Comparison of ENCODE assay signal across 12 cellular contexts in the genomic region with DNA sequence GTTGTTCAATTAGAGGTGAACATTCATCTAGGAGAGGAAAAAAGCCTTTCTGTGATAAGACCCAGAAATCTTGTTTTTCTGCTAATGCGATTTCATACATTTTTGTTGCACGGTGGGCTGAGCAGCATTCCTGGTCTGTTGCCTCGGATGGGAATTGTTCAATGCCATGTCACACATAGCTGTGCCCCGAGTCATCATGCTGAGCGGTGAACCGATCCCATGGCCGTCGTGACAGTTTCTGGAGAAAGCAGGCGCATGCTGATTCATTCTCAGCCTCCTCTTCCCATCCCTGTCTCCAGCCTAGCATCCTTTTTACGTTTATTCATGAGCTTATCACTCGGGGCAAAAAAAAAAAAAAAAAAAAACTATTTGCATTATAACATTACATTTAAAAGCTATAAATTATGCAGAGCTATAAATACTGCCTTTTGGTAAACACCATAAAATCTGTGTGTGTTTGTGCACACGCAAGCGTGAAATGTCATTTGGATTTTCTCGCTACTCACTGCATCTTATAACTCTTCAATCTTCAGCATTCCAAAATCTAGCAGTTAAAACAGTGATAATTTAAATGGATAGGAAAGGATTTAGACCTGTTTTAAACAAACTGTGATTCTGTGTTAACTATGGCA. TPM values are rescaled to one million over a fixed set of nuclear protein-coding genes. Genes with fewer than 3 reads are reported as not detected.
DNase-seq lines count a peak whose midpoint lies in the region; ATAC-seq and TF ChIP-seq lines count a peak whose summit lies in the region.
"Had no signal": no experiment of that assay in that cellular context is flagged by ENCODE, and none has a peak within 500 bp of the region (broad histone marks: within the 10 kb centered on the region; RNA-seq: fewer than 3 reads in every experiment).

No MANE protein-coding gene starts in this region.

- WGBS in SK-N-SH (ENCODE audit: low lambda C conversion rate) = 26% methylated on average over 14 of the region's 14 CpGs

- no peaks in the 10 kb centered on the region for H3F3A ChIP-seq in SK-N-SH (replicated peaks; ENCODE audit: insufficient read depth)

- no peak overlapping the region for H3K27ac Mint-ChIP-seq in progenitor cell of endocrine pancreas
- H3K27ac Mint-ChIP-seq: stimulated activated effector memory CD8-positive, alpha-beta T cell treated with anti-CD3 and anti-CD28 coated beads, Interleukin-12 subunit alpha, Interleukin-12 subunit beta, amount 100 ng/mL, for 72 hours had no signal

- H3K27me3 Mint-ChIP-seq in progenitor cell of endocrine pancreas = peaks cover 34% of the 10 kb centered on the region

- no peak overlapping the region for H3K9ac ChIP-seq in SK-N-SH
- no peak overlapping the region for H3K9ac ChIP-seq in SK-N-MC (ENCODE audit: insufficient read length)
- no peak overlapping the region for H3K9ac ChIP-seq in skeletal muscle satellite cell (ENCODE audit: low read depth, low read length)

- no peaks in the 10 kb centered on the region for H3K79me2 ChIP-seq in SK-N-SH (ENCODE audit: insufficient read depth)

- CTCF ChIA-PET in SK-N-SH (lab: Yijun Ruan, JAX) = interaction anchor here (1.3 to 4.6 kb wide), 2 partner anchors 10 to 37 kb away, joined by 5 to 25 read pairs; no protein-coding TSS in a partner anchor

- H3K9me2 ChIP-seq in SK-N-SH = no peaks in the 10 kb centered on the region

- POLR2A ChIA-PET in SK-N-SH (lab: Yijun Ruan, JAX) = no interaction called here

- no peak overlapping the region for H3K4me3 Mint-ChIP-seq in progenitor cell of endocrine pancreas (ENCODE audit: low read depth)
- H3K4me3 Mint-ChIP-seq: stimulated activated effector memory CD8-positive, alpha-beta T cell treated with anti-CD3 and anti-CD28 coated beads, Interleukin-12 subunit alpha, Interleukin-12 subunit beta, amount 100 ng/mL, for 72 hours had no signal

- no peaks in the 10 kb centered on the region for H4K20me1 ChIP-seq in SK-N-SH (ENCODE audit: insufficient read depth)

- H3K9me3 Mint-ChIP-seq in progenitor cell of endocrine pancreas (ENCODE audit: low read depth) = no peaks in the 10 kb centered on the region
- H3K9me3 Mint-ChIP-seq: stimulated activated effector memory CD8-positive, alpha-beta T cell treated with anti-CD3 and anti-CD28 coated beads, Interleukin-12 subunit alpha, Interleukin-12 subunit beta, amount 100 ng/mL, for 72 hours had no signal

- DNase-seq in SK-N-SH (no peak), SK-N-MC (ENCODE audit: low read depth, low spot score) (no peak), fibroblast of mammary gland (ENCODE audit: low read depth) (peak; percentile 81), NOMO-1 treated with DMSO at 0.1 percent for 48 hours (lab: John Stamatoyannopoulos, UW; ENCODE audit: unreplicated experiment) (no peak), NCI-H1436 (lab: John Stamatoyannopoulos, UW) (no peak), progenitor cell of endocrine pancreas (ENCODE audit: low spot score, unreplicated experiment) (no peak)
- DNase-seq: activated CD4-positive, alpha-beta T cell treated with anti-CD3 and anti-CD28 coated beads for 4 hours; activated naive CD4-positive, alpha-beta T cell treated with Interleukin-2 at 50 U/mL for 16 hours; spleen had no signal

- no peak for TF ChIP-seq RAD21 in SK-N-SH (IDR thresholded peaks at IDR 0.05; ENCODE audit: low read length)

- no peaks in the 10 kb centered on the region for H3K36me3 Mint-ChIP-seq in progenitor cell of endocrine pancreas (ENCODE audit: insufficient read depth)
- H3K36me3 Mint-ChIP-seq: stimulated activated effector memory CD8-positive, alpha-beta T cell treated with anti-CD3 and anti-CD28 coated beads, Interleukin-12 subunit alpha, Interleukin-12 subunit beta, amount 100 ng/mL, for 72 hours had no signal

- H3K36me3 ChIP-seq in SK-N-SH (replicated peaks in 1 of 2; ENCODE audit: control insufficient read depth in 1 of 2, insufficient read depth in 2 of 2, low read length in 1 of 2) (no peaks in the 10 kb centered on the region), SK-N-MC (ENCODE audit: insufficient read depth, low read length) (no peaks in the 10 kb centered on the region), skeletal muscle satellite cell (ENCODE audit: insufficient read depth, low read length) (no peaks in the 10 kb centered on the region)
- H3K36me3 ChIP-seq: spleen had no signal

- no peaks in the 10 kb centered on the region; a peak in 2 of 4 replicates for H3K4me1 ChIP-seq in SK-N-SH (ENCODE audit: control insufficient read depth in 1 of 2, insufficient read depth in 2 of 2, low read depth in 1 of 2, low read length in 1 of 2)
- H3K4me1 ChIP-seq in skeletal muscle satellite cell (ENCODE audit: control insufficient read depth, insufficient read depth, low read length) = peaks cover 10% of the 10 kb centered on the region

- H3K4me2 ChIP-seq in SK-N-SH (no peak overlapping the region), skeletal muscle satellite cell (ENCODE audit: low read length) (peak overlapping the region; percentile 33)

- TF ChIP-seq CTCF in SK-N-SH (IDR thresholded peaks at IDR 0.05) (no peak), fibroblast of mammary gland (conservative IDR thresholded peaks at IDR 0.05; ENCODE audit: control insufficient read depth, insufficient read depth, low read depth, low read length) (no peak), progenitor cell of endocrine pancreas (IDR thresholded peaks at IDR 0.05; ENCODE audit: unreplicated experiment) (no peak)

- ATAC-seq in SK-N-SH treated with all-trans-retinoic acid at 6 μM for 48 hours = no peak; the same call in 2 of the 3 replicates
- ATAC-seq: stimulated activated effector memory CD8-positive, alpha-beta T cell treated with anti-CD3 and anti-CD28 coated beads, Interleukin-12 subunit alpha, Interleukin-12 subunit beta, amount 100 ng/mL, for 72 hours had no signal

- H3K27me3 ChIP-seq in SK-N-SH (ENCODE audit: insufficient read depth) (no peaks in the 10 kb centered on the region; the same call in 1 of the 2 replicates), skeletal muscle satellite cell (ENCODE audit: control insufficient read depth, insufficient read depth, low read length) (peaks cover 3% of the 10 kb centered on the region)
- H3K27me3 ChIP-seq: spleen had no signal

- H3K4me3 ChIP-seq in SK-N-SH (ENCODE audit: low read depth in 2 of 2, low read length in 1 of 2) (no peak overlapping the region), SK-N-MC (peak overlapping the region; percentile 40), fibroblast of mammary gland (ENCODE audit: control insufficient read depth, low read depth, low read length) (no peak overlapping the region), skeletal muscle satellite cell (ENCODE audit: low read length) (no peak overlapping the region)
- H3K4me3 ChIP-seq: spleen had no signal

- peaks cover 2% of the 10 kb centered on the region for H3K4me1 Mint-ChIP-seq in progenitor cell of endocrine pancreas (ENCODE audit: low read depth)

- H2AFZ ChIP-seq in SK-N-SH (ENCODE audit: low read depth) = peak overlapping the region; percentile 8; the same call in 1 of the 2 replicates

- H3K9me3 ChIP-seq in SK-N-SH = no peaks in the 10 kb centered on the region
- no peaks in the 10 kb centered on the region for H3K9me3 ChIP-seq in SK-N-MC (ENCODE audit: low read depth, low read length)
- H3K9me3 ChIP-seq in skeletal muscle satellite cell (replicated peaks; ENCODE audit: low read length) = no peaks in the 10 kb centered on the region
- H3K9me3 ChIP-seq: spleen had no signal

- no peak for TF ChIP-seq EP300 in SK-N-SH (IDR thresholded peaks at IDR 0.05; ENCODE audit: borderline replicate concordance in 1 of 2, low read depth in 1 of 2, low read length in 1 of 2)

- H3K27ac ChIP-seq in SK-N-SH (ENCODE audit: low read depth in 2 of 2, low read length in 1 of 2) (no peak overlapping the region), SK-N-MC (no peak overlapping the region)
- H3K27ac ChIP-seq: spleen had no signal

TF ChIP-seq in SK-N-SH, 30 proteins besides CTCF, POLR2A, EP300 and RAD21 (continues in another document):
- TF ChIP-seq MXI1 (IDR thresholded peaks at IDR 0.05; ENCODE audit: low read depth, low read length) = no peak
- no peak for TF ChIP-seq POLR2AphosphoS5 (IDR thresholded peaks at IDR 0.05; ENCODE audit: low read depth, low read length)
- no peak for TF ChIP-seq EZH2phosphoT487 (IDR thresholded peaks at IDR 0.05; ENCODE audit: borderline replicate concordance, low read depth)
- TF ChIP-seq MEF2A (IDR thresholded peaks at IDR 0.05; ENCODE audit: borderline replicate concordance, low read depth) = no peak
- TF ChIP-seq, protein P1, sequence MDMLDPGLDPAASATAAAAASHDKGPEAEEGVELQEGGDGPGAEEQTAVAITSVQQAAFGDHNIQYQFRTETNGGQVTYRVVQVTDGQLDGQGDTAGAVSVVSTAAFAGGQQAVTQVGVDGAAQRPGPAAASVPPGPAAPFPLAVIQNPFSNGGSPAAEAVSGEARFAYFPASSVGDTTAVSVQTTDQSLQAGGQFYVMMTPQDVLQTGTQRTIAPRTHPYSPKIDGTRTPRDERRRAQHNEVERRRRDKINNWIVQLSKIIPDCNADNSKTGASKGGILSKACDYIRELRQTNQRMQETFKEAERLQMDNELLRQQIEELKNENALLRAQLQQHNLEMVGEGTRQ (IDR thresholded peaks at IDR 0.05; ENCODE audit: borderline replicate concordance, low read depth, low read length) = no peak

TF ChIP-seq in SK-N-SH treated with all-trans-retinoic acid at 6 μM for 48 hours, 23 proteins besides CTCF, POLR2A, EP300 and RAD21 (continues in another document):
- TF ChIP-seq, protein P2, sequence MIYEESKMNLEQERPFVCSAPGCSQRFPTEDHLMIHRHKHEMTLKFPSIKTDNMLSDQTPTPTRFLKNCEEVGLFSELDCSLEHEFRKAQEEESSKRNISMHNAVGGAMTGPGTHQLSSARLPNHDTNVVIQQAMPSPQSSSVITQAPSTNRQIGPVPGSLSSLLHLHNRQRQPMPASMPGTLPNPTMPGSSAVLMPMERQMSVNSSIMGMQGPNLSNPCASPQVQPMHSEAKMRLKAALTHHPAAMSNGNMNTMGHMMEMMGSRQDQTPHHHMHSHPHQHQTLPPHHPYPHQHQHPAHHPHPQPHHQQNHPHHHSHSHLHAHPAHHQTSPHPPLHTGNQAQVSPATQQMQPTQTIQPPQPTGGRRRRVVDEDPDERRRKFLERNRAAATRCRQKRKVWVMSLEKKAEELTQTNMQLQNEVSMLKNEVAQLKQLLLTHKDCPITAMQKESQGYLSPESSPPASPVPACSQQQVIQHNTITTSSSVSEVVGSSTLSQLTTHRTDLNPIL (CRISPR knock-in tag; IDR thresholded peaks at IDR 0.05; ENCODE audit: low read depth) = no peak
- TF ChIP-seq ARNTL (CRISPR knock-in tag; IDR thresholded peaks at IDR 0.05; ENCODE audit: borderline replicate concordance, low read depth) = no peak
- TF ChIP-seq GLIS3 (CRISPR knock-in tag; IDR thresholded peaks at IDR 0.05) = no peak
- TF ChIP-seq ZNF8 (CRISPR knock-in tag; IDR thresholded peaks at IDR 0.05) = no peak

RNA-seq across cellular contexts. Expression of a gene that starts 58.9 kb away (rescaled TPM):
- 11.5 and 16.7 TPM in 2 replicates for polyA plus RNA-seq in SK-N-SH (2012; rRNA removed)
- 18.5 and 18.7 TPM in 2 replicates for polyA plus RNA-seq in SK-N-SH (2012; cell fraction: cytosol; rRNA removed)
- polyA plus RNA-seq in SK-N-SH (2012; cell fraction: nucleus; rRNA removed) = 4.7 and 14.5 TPM in 2 replicates
- total RNA-seq in skeletal muscle satellite cell (2012; rRNA removed) = 33.2 and 35.0 TPM in 2 replicates
- total RNA-seq in progenitor cell of endocrine pancreas = 29.4 and 31.0 TPM in 2 replicates
